In genomic region chr14:68934034-68934433, GRCh38 we compare ENCODE assay signal across 1 cellular context.
TF ChIP-seq lines count a peak whose summit lies in the region.

No MANE protein-coding gene starts in this region.

TF ChIP-seq in IMR-90, 13 proteins besides CTCF, POLR2A, EP300 and RAD21:
- TF ChIP-seq ELK1 (IDR thresholded peaks at IDR 0.05; ENCODE audit: borderline replicate concordance, low read depth, low read length) (no peak), MXI1 (IDR thresholded peaks at IDR 0.05; ENCODE audit: borderline replicate concordance, low read depth, low read length) (no peak), RCOR1 (IDR thresholded peaks at IDR 0.05; ENCODE audit: insufficient replicate concordance, low read length) (no peak), BHLHE40 (IDR thresholded peaks at IDR 0.05; ENCODE audit: low read depth, low read length) (no peak), CEBPB (IDR thresholded peaks at IDR 0.05; ENCODE audit: low read depth, low read length) (no peak), FOS (IDR thresholded peaks at IDR 0.05; ENCODE audit: low read depth, low read length) (no peak), RFX5 (IDR thresholded peaks at IDR 0.05; ENCODE audit: low read depth, low read length) (no peak), SMC3 (IDR thresholded peaks at IDR 0.05; ENCODE audit: low read depth, low read length) (no peak), MAFK (IDR thresholded peaks at IDR 0.05; ENCODE audit: low read depth, low read length) (no peak), NFE2L2 (IDR thresholded peaks at IDR 0.05; ENCODE audit: low read depth, low read length) (no peak), MAZ (IDR thresholded peaks at IDR 0.05; ENCODE audit: borderline replicate concordance, low read depth, low read length) (no peak), CHD1 (IDR thresholded peaks at IDR 0.05; ENCODE audit: low read depth, low read length) (no peak)
- TF ChIP-seq, protein P1, sequence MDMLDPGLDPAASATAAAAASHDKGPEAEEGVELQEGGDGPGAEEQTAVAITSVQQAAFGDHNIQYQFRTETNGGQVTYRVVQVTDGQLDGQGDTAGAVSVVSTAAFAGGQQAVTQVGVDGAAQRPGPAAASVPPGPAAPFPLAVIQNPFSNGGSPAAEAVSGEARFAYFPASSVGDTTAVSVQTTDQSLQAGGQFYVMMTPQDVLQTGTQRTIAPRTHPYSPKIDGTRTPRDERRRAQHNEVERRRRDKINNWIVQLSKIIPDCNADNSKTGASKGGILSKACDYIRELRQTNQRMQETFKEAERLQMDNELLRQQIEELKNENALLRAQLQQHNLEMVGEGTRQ (IDR thresholded peaks at IDR 0.05; ENCODE audit: low read depth, low read length): no peak
